Comparison of ENCODE assay signal across 11 cellular contexts in the genomic region with DNA sequence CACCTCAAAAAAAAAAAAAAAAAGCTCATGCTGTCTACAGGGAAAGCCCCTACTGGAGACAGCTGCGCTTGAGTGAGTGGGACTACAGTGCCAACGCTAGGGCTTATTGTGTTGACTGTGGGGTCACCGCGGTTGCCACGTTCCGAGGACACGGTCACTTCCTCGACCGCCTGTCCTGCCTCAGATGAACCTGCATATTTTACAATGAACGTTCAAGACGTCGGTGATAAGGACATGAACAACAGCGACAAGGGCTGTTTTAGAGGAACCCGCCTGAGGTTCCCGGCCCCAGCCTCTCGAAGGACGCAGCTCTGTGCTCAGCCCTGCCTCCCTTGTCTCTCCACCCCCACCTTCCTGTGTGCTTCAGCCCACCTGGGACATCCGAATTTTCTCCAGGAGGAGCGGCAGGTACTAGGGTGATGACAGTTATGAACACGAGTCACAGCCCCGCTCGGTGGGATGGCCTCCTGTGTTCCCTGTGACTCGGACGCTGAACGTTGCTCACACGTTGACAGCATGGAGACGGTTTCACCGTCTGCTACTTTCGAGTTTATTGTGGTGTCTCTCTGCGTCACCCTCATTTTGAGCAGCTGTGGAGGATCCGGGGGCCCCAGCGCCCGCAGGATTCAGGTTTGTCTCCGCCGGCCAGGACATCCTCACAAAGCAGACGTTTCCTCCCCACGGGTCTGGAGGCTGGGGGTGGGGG. TPM values are rescaled to one million over a fixed set of nuclear protein-coding genes. Genes with fewer than 3 reads are reported as not detected.
DNase-seq lines count a peak whose midpoint lies in the region; ATAC-seq and TF ChIP-seq lines count a peak whose summit lies in the region.
"Had no signal": no experiment of that assay in that cellular context is flagged by ENCODE, and none has a peak within 500 bp of the region (broad histone marks: within the 10 kb centered on the region; RNA-seq: fewer than 3 reads in every experiment).

No MANE protein-coding gene starts in this region.

- H3K36me3 Mint-ChIP-seq in effector memory CD8-positive, alpha-beta T cell (ENCODE audit: insufficient read depth), result peaks cover 16% of the 10 kb centered on the region

- TF ChIP-seq CTCF in mammary epithelial cell (conservative IDR thresholded peaks at IDR 0.05 in 1 of 2, IDR thresholded peaks at IDR 0.05 in 1 of 2; ENCODE audit: extremely low read depth in 1 of 2, insufficient read depth in 1 of 2, low read depth in 1 of 2, low read length in 2 of 2), result no peak
- no peak for TF ChIP-seq CTCF in breast epithelium (IDR thresholded peaks at IDR 0.05)
- no peak for TF ChIP-seq CTCF in PC-9 (conservative IDR thresholded peaks at IDR 0.05)

- no peaks in the 10 kb centered on the region for H3K9me3 ChIP-seq in mammary epithelial cell (replicated peaks; ENCODE audit: insufficient read depth, low read length)
- no peaks in the 10 kb centered on the region for H3K9me3 ChIP-seq in breast epithelium
- H3K9me3 ChIP-seq in PC-9 (ENCODE audit: insufficient read depth, low read depth), result no peaks in the 10 kb centered on the region
- H3K9me3 ChIP-seq: A549 had no signal

- H3K9me3 Mint-ChIP-seq in effector memory CD8-positive, alpha-beta T cell, result no peaks in the 10 kb centered on the region

- no peaks in the 10 kb centered on the region for H3K9me2 ChIP-seq in PC-9 (ENCODE audit: insufficient read depth)

- H3K4me3 ChIP-seq in mammary epithelial cell (replicated peaks in 1 of 3; ENCODE audit: insufficient read depth in 1 of 3, low read depth in 2 of 3, low read length in 3 of 3) (no peak overlapping the region), breast epithelium (peak overlapping the region in 1 of 3 donors; percentile 25), PC-9 (no peak overlapping the region)
- H3K4me3 ChIP-seq: A549 had no signal

- peaks cover 10 to 30% of the 10 kb centered on the region in 2 donors for H3K4me1 Mint-ChIP-seq in effector memory CD8-positive, alpha-beta T cell (ENCODE audit: low read depth in 2 of 2)

- in situ Hi-C loops in mammary epithelial cell (cut with MboI; ENCODE audit: low sequenced_read_pairs in 2 of 2), result no loop called here

- POLR2A ChIA-PET in PC-9 (lab: Charles Lee; ENCODE audit: unreplicated experiment), result no interaction called here

- H3K4me1 ChIP-seq in mammary epithelial cell (ENCODE audit: insufficient read depth, low read length) (peaks cover 13% of the 10 kb centered on the region), breast epithelium (no peaks in the 10 kb centered on the region), PC-9 (replicated peaks; ENCODE audit: insufficient read depth) (peaks cover 5% of the 10 kb centered on the region)

- intact Hi-C loops in mammary epithelial cell (cut with micrococcal nuclease), result no loop called here
- intact Hi-C loops in breast epithelium (cut with DNase I; ENCODE audit: low total_unique reads), result no loop called here
- intact Hi-C loops in PC-9 (cut with micrococcal nuclease; ENCODE audit: unreplicated experiment), result no loop called here

- H3K79me2 ChIP-seq in mammary epithelial cell (ENCODE audit: insufficient read depth, low read length), result no peaks in the 10 kb centered on the region
- no peaks in the 10 kb centered on the region for H3K79me2 ChIP-seq in PC-9 (ENCODE audit: low read depth)

- H3K27ac ChIP-seq in mammary epithelial cell (ENCODE audit: insufficient read depth, low read depth, low read length) (no peak overlapping the region), breast epithelium (no peak overlapping the region), PC-9 (no peak overlapping the region)
- H3K27ac ChIP-seq: A549 had no signal

- CTCF ChIA-PET in mammary epithelial cell (lab: Charles Lee; ENCODE audit: low non-redundant PET) (no interaction called here), PC-9 (lab: Charles Lee) (interaction anchor here (0.7 kb wide), 1 partner anchor 72 kb away, joined by 5 read pairs; no protein-coding TSS in a partner anchor)

- H3K27me3 ChIP-seq in mammary epithelial cell (ENCODE audit: insufficient read depth, low read length) (peaks cover 7% of the 10 kb centered on the region), breast epithelium (no peaks in the 10 kb centered on the region), PC-9 (ENCODE audit: insufficient read depth, low read depth) (no peaks in the 10 kb centered on the region)

- H3K4me2 ChIP-seq in mammary epithelial cell (ENCODE audit: insufficient read depth, low read depth, low read length) (no peak overlapping the region), PC-9 (no peak overlapping the region)
- H3K4me2 ChIP-seq: A549 had no signal

- dilution Hi-C loops in mammary epithelial cell (cut with HindIII; ENCODE audit: low sequenced_read_pairs), result no loop called here

- H3K9ac ChIP-seq in mammary epithelial cell (ENCODE audit: insufficient read depth, low read length), result no peak overlapping the region

- WGBS in mammary epithelial cell (ENCODE audit: low coverage, missing lambda C conversion rate), result 56% methylated on average over 28 of the region's 37 CpGs

- H3K4me3 Mint-ChIP-seq in effector memory CD8-positive, alpha-beta T cell, result peak overlapping the region; percentile 74

- peaks cover 19% of the 10 kb centered on the region for H3F3A ChIP-seq in PC-9 (ENCODE audit: insufficient read depth, low read depth)

- peak; percentile 83 for ATAC-seq in effector memory CD8-positive, alpha-beta T cell (replicated peaks)
- ATAC-seq: A549 had no signal

- no peak for TF ChIP-seq POLR2A in breast epithelium (IDR thresholded peaks at IDR 0.05)

- peak overlapping the region; percentile 83 to 92 for H3K27ac Mint-ChIP-seq in effector memory CD8-positive, alpha-beta T cell

- H2AFZ ChIP-seq in mammary epithelial cell (ENCODE audit: low read depth, low read length) (peak overlapping the region; percentile 5), PC-9 (no peak overlapping the region)

- H3K27me3 Mint-ChIP-seq in effector memory CD8-positive, alpha-beta T cell, result peaks cover 0 to 23% of the 10 kb centered on the region in 2 donors

- no TSS peak for BruUV-seq in mammary epithelial cell (replicated peaks; lab: Mats Ljungman, UMichigan)
- no TSS peak for BruUV-seq in PC-9 (replicated peaks; lab: Mats Ljungman, UMichigan)

- H3K36me3 ChIP-seq in mammary epithelial cell (ENCODE audit: insufficient read depth, low read length) (no peaks in the 10 kb centered on the region), breast epithelium (no peaks in the 10 kb centered on the region), PC-9 (ENCODE audit: low read depth) (no peaks in the 10 kb centered on the region)

- H4K20me1 ChIP-seq in mammary epithelial cell (ENCODE audit: insufficient read depth, low read length), result no peaks in the 10 kb centered on the region
- no peaks in the 10 kb centered on the region for H4K20me1 ChIP-seq in PC-9 (ENCODE audit: insufficient read depth)

- DNase-seq in mammary epithelial cell, result no peak
- DNase-seq in breast epithelium (ENCODE audit: low spot score in 2 of 2), result no peak
- DNase-seq in UCSD-AML1 (lab: John Stamatoyannopoulos, UW; ENCODE audit: unreplicated experiment), result peak; percentile 43
- peak; percentile 62 to 68 (median 68) for DNase-seq in effector memory CD8-positive, alpha-beta T cell
- peak; percentile 50 to 81 for DNase-seq in stimulated activated CD8-positive, alpha-beta memory T cell treated with anti-CD3 and anti-CD28 coated beads, Interleukin-7, amount 100 ng/mL, for 48 hours (ENCODE audit: extremely low read depth in 1 of 2, low read depth in 1 of 2)
- DNase-seq in NCI-H2029 treated with DMSO at 0.1 percent for 48 hours (lab: John Stamatoyannopoulos, UW), result no peak
- no peak for DNase-seq in PC-9
- no peak for DNase-seq in mucosa of gallbladder (ENCODE audit: low spot score)

RNA-seq across cellular contexts. Expression of a gene that starts 11.3 kb away (rescaled TPM):
- total RNA-seq in mammary epithelial cell (under 1 TPM; 0.35 to 0.50 TPM), breast epithelium (1 to 10 TPM; 4.8 to 8.2 (median 5.6) TPM), PC-9 (2021) (19.0 and 32.6 TPM in 2 replicates), mucosa of gallbladder (8.8 TPM)
- polyA plus RNA-seq in mammary epithelial cell, result 0.33 TPM
- polyA minus RNA-seq in mammary epithelial cell, result not detected

RNA-seq across cellular contexts. Expression of a gene that starts 13.9 kb away (rescaled TPM):
- total RNA-seq in mammary epithelial cell (10 to 100 TPM; 37.3 to 49.6 TPM), breast epithelium (100 to 1,000 TPM; 106 to 551 (median 110) TPM), PC-9 (2021) (124 and 136 TPM in 2 replicates), mucosa of gallbladder (81.7 TPM)
- 42.3 TPM for polyA plus RNA-seq in mammary epithelial cell
- 74.1 TPM for polyA minus RNA-seq in mammary epithelial cell

RNA-seq across cellular contexts. Expression of a gene that starts 38.4 kb away (rescaled TPM):
- total RNA-seq in mammary epithelial cell, result 1 to 10 TPM; 2.8 to 8.2 TPM
- polyA plus RNA-seq in mammary epithelial cell, result 8.7 TPM
- 1.9 TPM for polyA minus RNA-seq in mammary epithelial cell
- total RNA-seq in breast epithelium, result 100 to 1,000 TPM in 1 of 3 donors, 10 to 100 TPM in 2; 48.9 to 138 (median 53.4) TPM
- total RNA-seq in PC-9 (2021), result 53.1 and 70.7 TPM in 2 replicates
- total RNA-seq in mucosa of gallbladder, result 62.2 TPM

RNA-seq across cellular contexts. Expression of a gene that starts 41.6 kb away (rescaled TPM):
- not detected for total RNA-seq in mammary epithelial cell
- polyA plus RNA-seq in mammary epithelial cell, result not detected
- polyA minus RNA-seq in mammary epithelial cell, result not detected
- total RNA-seq in breast epithelium, result 1 to 10 TPM in 2 of 3 donors, under 1 TPM in 1; 0.73 to 6.9 (median 6.7) TPM
- total RNA-seq in PC-9 (2021), result 0.94 and 2.2 TPM in 2 replicates
- 11.4 TPM for total RNA-seq in mucosa of gallbladder
- total RNA-seq: SK-MEL-5 had no signal
- polyA plus RNA-seq: A549 had no signal

RNA-seq across cellular contexts. Expression of a gene that starts 47.2 kb away (rescaled TPM):
- not detected for total RNA-seq in mammary epithelial cell
- not detected for polyA plus RNA-seq in mammary epithelial cell
- not detected for polyA minus RNA-seq in mammary epithelial cell
- total RNA-seq in breast epithelium, result 10 to 100 TPM in 1 of 3 donors, 1 to 10 TPM in 2; 4.1 to 12.2 (median 9.5) TPM
- not detected in 2 replicates for total RNA-seq in PC-9 (2021)
- 12.8 TPM for total RNA-seq in mucosa of gallbladder
- total RNA-seq: liver, SK-MEL-5 had no signal
- polyA plus RNA-seq: A549 had no signal

Comparison
In these comparisons a context has a peak if more than half of its experiments do, and no peak if none do; other contexts are left out.
1. DNase-seq: peak in UCSD-AML1 (single experiment), effector memory CD8-positive, alpha-beta T cell (3 of 3) and stimulated activated CD8-positive, alpha-beta memory T cell treated with anti-CD3 and anti-CD28 coated beads, Interleukin-7, amount 100 ng/mL, for 48 hours (2 of 2); none in mammary epithelial cell (single experiment), breast epithelium (0 of 2), NCI-H2029 treated with DMSO at 0.1 percent for 48 hours (single experiment), PC-9 (0 of 2) and mucosa of gallbladder (single experiment).